Comparison of ENCODE assay signal across 8 cellular contexts in genomic region chr14:23320584-23321571, GRCh38. TPM values are rescaled to one million over a fixed set of nuclear protein-coding genes. Genes with fewer than 3 reads are reported as not detected.
A peak's percentile ranks its signal among the peaks of the same experiment; 100 is the strongest.
DNase-seq lines count a peak whose midpoint lies in the region; ATAC-seq and TF ChIP-seq lines count a peak whose summit lies in the region.

Gene PABPN1, plus strand, starts transcription at chr14:23321457. Its CDS starts 13 bp downstream, at chr14:23321470.

- peak within 1 kb of the TSS; percentile 95 to 96 for H3K27ac Mint-ChIP-seq in natural killer cell

- H3K36me3 ChIP-seq in H7 (replicated peaks; ENCODE audit: control insufficient read depth, insufficient read depth, low read length) = peaks cover 22% of the 10 kb centered on the region

- H3K4me3 ChIP-seq in H7 (ENCODE audit: insufficient read depth, low read depth, low read length) = peak within 1 kb of the TSS; percentile 88

- H3K36me3 Mint-ChIP-seq in natural killer cell = no peaks in the 10 kb centered on the region

- intact Hi-C loops in natural killer cell (cut with micrococcal nuclease) = loop anchor here (1.0 to 10.0 kb wide), 6 partner anchors 20 to 404 kb away; partner anchors contain the start of genes ACIN1, C14orf119, HOMEZ and NGDN

- peak; percentile 83 to 94 (median 85) for ATAC-seq in natural killer cell

- H3K27me3 ChIP-seq in H7 (ENCODE audit: control insufficient read depth, insufficient read depth, low read length) = no peaks in the 10 kb centered on the region

- peak within 1 kb of the TSS; percentile 92 for H3K4me3 Mint-ChIP-seq in natural killer cell

- H3K27me3 Mint-ChIP-seq in natural killer cell (ENCODE audit: low read depth in 2 of 2) = no peaks in the 10 kb centered on the region

- TF ChIP-seq CTCF in natural killer cell (IDR thresholded peaks at IDR 0.05) = no peak

- peaks cover 31 to 35% of the 10 kb centered on the region in 2 donors for H3K4me1 Mint-ChIP-seq in natural killer cell

- peak; percentile 100 for DNase-seq in ELF-1 (ENCODE audit: low read depth, low spot score)
- peak; percentile 98 for DNase-seq in H7
- DNase-seq in M059J (ENCODE audit: low read depth) = peak; percentile 100
- peak; percentile 100 for DNase-seq in SHP77 (lab: John Stamatoyannopoulos, UW)
- peak; percentile 97 for DNase-seq in activated effector memory CD4-positive, alpha-beta T cell treated with Interleukin-2 at 50 U/mL for 16 hours
- DNase-seq in fibroblast of peridontal ligament (ENCODE audit: extremely low read depth) = peak; percentile 100
- peak; percentile 95 for DNase-seq in natural killer cell
- DNase-seq in stimulated activated naive CD4-positive, alpha-beta T cell treated with Interleukin-2 at 50 U/mL for 16 hours (lab: John Stamatoyannopoulos, UW) = peak; percentile 100

- no peaks in the 10 kb centered on the region for H3K9me3 Mint-ChIP-seq in natural killer cell

RNA-seq across cellular contexts. Expression of gene PABPN1, which starts in this region (rescaled TPM):
- 143 and 174 TPM in 2 replicates for total RNA-seq in H7 (2014; rRNA removed; shearing (Covaris generic))
- total RNA-seq in M059J (2014; rRNA removed; shearing (Covaris generic)) = 80.8 and 89.2 TPM in 2 replicates
- 100 to 1,000 TPM; 226 to 261 (median 238) TPM for total RNA-seq in natural killer cell

Comparison
In these comparisons a context has a peak if more than half of its experiments do, and no peak if none do; other contexts are left out.
1. Peak in every context shown above with its lines: DNase-seq, ATAC-seq and H3K4me3 ChIP-seq.